Comparison of ENCODE assay signal across 29 cellular contexts in the genomic region with DNA sequence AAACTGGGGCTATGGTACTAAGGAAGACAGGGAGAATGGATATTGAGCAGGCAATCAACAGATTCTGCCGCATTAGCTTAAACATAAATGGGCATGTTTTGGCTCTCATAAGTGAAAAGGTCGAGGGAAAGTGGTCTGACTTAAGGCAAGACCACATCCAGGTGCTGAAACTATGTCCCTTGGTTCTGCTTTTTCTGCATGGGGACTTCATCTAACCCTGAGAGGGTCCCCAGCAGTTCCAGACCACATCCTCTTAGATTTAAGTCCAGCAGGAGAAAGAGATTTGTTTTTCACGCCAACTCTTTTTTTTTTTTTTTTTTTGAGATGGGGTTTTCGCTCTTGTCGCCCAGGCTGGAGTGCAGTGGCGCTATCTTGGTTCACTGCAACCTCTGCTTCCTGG.
"Had no signal": no experiment of that assay in that cellular context is flagged by ENCODE, and none has a peak within 500 bp of the region (broad histone marks: within the 10 kb centered on the region; RNA-seq: fewer than 3 reads in every experiment).

No MANE protein-coding gene starts in this region.

- FAIRE-seq: colon, endometrium had no signal

- H3K4me2 ChIP-seq: neural progenitor cell, smooth muscle cell had no signal

- H3K4me1 ChIP-seq: neural progenitor cell had no signal

- H3K9me3 ChIP-seq: esophagus squamous epithelium, left lung, lower lobe of right lung, right atrium auricular region, tibial nerve had no signal

- H3K4me3 ChIP-seq: esophagus squamous epithelium, left lung, lower lobe of right lung, neural progenitor cell, right atrium auricular region, smooth muscle cell, tibial nerve had no signal

- H3K36me3 ChIP-seq: neural progenitor cell had no signal

- H3K9me3 Mint-ChIP-seq: natural killer cell, neural progenitor cell, WTC11 had no signal

- H3K4me3 Mint-ChIP-seq: activated CD8-positive, alpha-beta memory T cell treated with anti-CD3 and anti-CD28 coated beads, Interleukin-2, amount 10 ng/mL, durations not matched to agents 7 days and 5 days; activated CD8-positive, alpha-beta T cell treated with anti-CD3 and anti-CD28 coated beads, Interleukin-2, amount 10 ng/mL, durations not matched to agents 7 days and 5 days; activated naive CD8-positive, alpha-beta T cell; natural killer cell; neural progenitor cell; WTC11 had no signal

- H2AFZ ChIP-seq: neural progenitor cell had no signal

- H3K9ac ChIP-seq: neural progenitor cell had no signal

- H3K27me3 ChIP-seq: esophagus squamous epithelium, left lung, neural progenitor cell, right atrium auricular region, tibial nerve had no signal

- H3K27ac ChIP-seq: epithelial cell of prostate, esophagus squamous epithelium, left lung, lower lobe of right lung, neural progenitor cell, right atrium auricular region, tibial nerve had no signal

- H3K27ac Mint-ChIP-seq: activated CD8-positive, alpha-beta memory T cell treated with anti-CD3 and anti-CD28 coated beads, Interleukin-2, amount 10 ng/mL, durations not matched to agents 7 days and 5 days; activated CD8-positive, alpha-beta T cell treated with anti-CD3 and anti-CD28 coated beads, Interleukin-2, amount 10 ng/mL, durations not matched to agents 7 days and 5 days; activated naive CD8-positive, alpha-beta T cell; neural progenitor cell; WTC11 had no signal

- ATAC-seq: activated CD8-positive, alpha-beta memory T cell treated with anti-CD3 and anti-CD28 coated beads, Interleukin-2, amount 10 ng/mL, durations not matched to agents 7 days and 5 days; activated CD8-positive, alpha-beta T cell treated with anti-CD3 and anti-CD28 coated beads, Interleukin-2, amount 10 ng/mL, durations not matched to agents 7 days and 5 days; left lung; lower lobe of right lung; natural killer cell; WTC11 had no signal

- H3K27me3 Mint-ChIP-seq: activated CD8-positive, alpha-beta memory T cell treated with anti-CD3 and anti-CD28 coated beads, Interleukin-2, amount 10 ng/mL, durations not matched to agents 7 days and 5 days; activated naive CD8-positive, alpha-beta T cell had no signal

- DNase-seq: activated CD4-positive, alpha-beta T cell treated with anti-CD3 and anti-CD28 coated beads, Interleukin-2, amount 50 U/mL, for 1 hour; activated CD8-positive, alpha-beta memory T cell treated with anti-CD3 and anti-CD28 coated beads, Interleukin-2, amount 10 ng/mL, durations not matched to agents 7 days and 5 days; activated CD8-positive, alpha-beta T cell treated with anti-CD3 and anti-CD28 coated beads, Interleukin-2, amount 10 ng/mL, durations not matched to agents 7 days and 5 days; activated naive CD4-positive, alpha-beta T cell; activated T-cell treated with anti-CD3 and anti-CD28 coated beads, Interleukin-2, amount 50 U/mL, for 48 hours; anterior cingulate cortex; dermis blood vessel endothelial cell; effector CD8-positive, alpha-beta T cell; esophagus squamous epithelium; foreskin melanocyte; kidney glomerular epithelial cell; left lung; lower lobe of right lung; mesendoderm; natural killer cell; occipital lobe; stimulated activated CD4-positive, alpha-beta T cell treated with anti-CD3 and anti-CD28 coated beads, Interleukin-1b, Interleukin-23, amount 100 ng/mL, for 48 hours; stimulated activated CD4-positive, alpha-beta T cell treated with anti-CD3 and anti-CD28 coated beads, Interleukin-4, amount 100 ng/mL, for 4 hours; stimulated activated CD8-positive, alpha-beta memory T cell treated with anti-CD3 and anti-CD28 coated beads, Interleukin-4, amount 100 ng/mL, for 48 hours; stimulated activated naive CD4-positive, alpha-beta T cell treated with Interleukin-2 at 50 U/mL for 16 hours had no signal
